In the genomic region with DNA sequence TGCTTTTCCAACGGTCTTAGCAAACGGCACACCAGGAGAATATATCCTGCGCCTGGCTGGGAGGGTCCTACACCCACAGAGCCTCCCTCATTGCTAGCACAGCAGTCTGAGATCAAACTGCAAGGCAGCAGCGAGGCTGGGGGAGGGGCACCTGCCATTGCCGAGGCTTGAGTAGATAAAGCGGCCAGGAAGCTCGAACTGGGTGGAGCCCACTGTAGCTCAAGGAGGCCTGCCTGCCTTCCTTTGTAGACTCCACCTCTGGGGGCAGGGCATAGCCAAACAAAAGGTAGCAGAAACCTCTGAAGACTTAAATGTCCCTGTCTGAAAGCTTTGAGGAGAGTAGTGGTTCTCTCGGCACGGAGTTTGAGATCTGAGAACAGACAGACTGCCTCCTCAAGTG, we compare ENCODE assay signal across 2 cellular contexts.
TF ChIP-seq lines count a peak whose summit lies in the region.
"Not testable (repeated sequence)": the region's sequence is repeated elsewhere in the genome, so short reads cannot be mapped to it uniquely, and the experiment has no call there.

No MANE protein-coding gene starts in this region.

TF ChIP-seq in K562, 482 proteins besides CTCF, POLR2A, EP300 and RAD21:
- TF ChIP-seq NBN (IDR thresholded peaks at IDR 0.05; ENCODE audit: low read depth) (0 out of 2 replicates have a peak, but pooled peaks have one; percentile 44), DPF2 (IDR thresholded peaks at IDR 0.05) (peak; percentile 55; the same call in 1 of the 2 replicates), RBFOX2 (IDR thresholded peaks at IDR 0.05; ENCODE audit: low read depth, low read length) (peak; percentile 54), NRF1 (conservative IDR thresholded peaks at IDR 0.05 in 1 of 2, IDR thresholded peaks at IDR 0.05 in 1 of 2) (0 out of 4 replicates have a peak, but pooled peaks of 1 of the 2 experiments have one; percentile 17), ZNF766 (CRISPR knock-in tag; conservative IDR thresholded peaks at IDR 0.05) (peak; percentile 94), RCOR1 (IDR thresholded peaks at IDR 0.05; ENCODE audit: borderline replicate concordance in 1 of 2, low read depth in 2 of 2, low read length in 2 of 2) (0 out of 4 replicates have a peak, but pooled peaks of 1 of the 2 experiments have one; percentile 18), CBFA2T3 (IDR thresholded peaks at IDR 0.05) (0 out of 2 replicates have a peak, but pooled peaks have one; percentile 11), MEIS2 (IDR thresholded peaks at IDR 0.05; ENCODE audit: partially characterized antibody) (peak; percentile 24), RNF2 (IDR thresholded peaks at IDR 0.05) (peak; percentile 43; the same call in 1 of the 2 replicates), MTA3 (IDR thresholded peaks at IDR 0.05; ENCODE audit: borderline replicate concordance) (peak; percentile 48; the same call in 1 of the 2 replicates), LEF1 (IDR thresholded peaks at IDR 0.05) (peak; percentile 69), MAX (CRISPR knock-in tag; IDR thresholded peaks at IDR 0.05) (peak; percentile 33; the same call in 1 of the 2 replicates), MYC (IDR thresholded peaks at IDR 0.05; ENCODE audit: low read depth, low read length) (0 out of 2 replicates have a peak, but pooled peaks have one; percentile 19), MAZ (CRISPR knock-in tag; conservative IDR thresholded peaks at IDR 0.05 in 1 of 2, IDR thresholded peaks at IDR 0.05 in 1 of 2) (0 out of 4 replicates have a peak, but pooled peaks of 1 of the 2 experiments have one; percentile 21), SOX6 (IDR thresholded peaks at IDR 0.05) (peak; percentile 54; the same call in 1 of the 2 replicates), TRIM24 (IDR thresholded peaks at IDR 0.05) (peak in 1 of 2 experiments; percentile 54; a peak in 1 of 4 replicates), CTBP1 (IDR thresholded peaks at IDR 0.05; ENCODE audit: borderline replicate concordance) (peak; percentile 54; the same call in 1 of the 2 replicates), YY1 (IDR thresholded peaks at IDR 0.05; ENCODE audit: borderline replicate concordance in 1 of 3, control insufficient read depth in 1 of 3, extremely low read depth in 1 of 3, insufficient read depth in 3 of 3, insufficient read length in 1 of 3, insufficient replicate concordance in 2 of 3, low read depth in 1 of 3, low read length in 2 of 3) (peak in 1 of 3 experiments; percentile 34), POLR2G (IDR thresholded peaks at IDR 0.05; ENCODE audit: low read depth, low read length) (0 out of 2 replicates have a peak, but pooled peaks have one; percentile 27), ATF7 (IDR thresholded peaks at IDR 0.05) (peak; percentile 31; the same call in 1 of the 2 replicates), ARID1B (IDR thresholded peaks at IDR 0.05) (peak; percentile 51; the same call in 1 of the 2 replicates)
- TF ChIP-seq, protein P1, sequence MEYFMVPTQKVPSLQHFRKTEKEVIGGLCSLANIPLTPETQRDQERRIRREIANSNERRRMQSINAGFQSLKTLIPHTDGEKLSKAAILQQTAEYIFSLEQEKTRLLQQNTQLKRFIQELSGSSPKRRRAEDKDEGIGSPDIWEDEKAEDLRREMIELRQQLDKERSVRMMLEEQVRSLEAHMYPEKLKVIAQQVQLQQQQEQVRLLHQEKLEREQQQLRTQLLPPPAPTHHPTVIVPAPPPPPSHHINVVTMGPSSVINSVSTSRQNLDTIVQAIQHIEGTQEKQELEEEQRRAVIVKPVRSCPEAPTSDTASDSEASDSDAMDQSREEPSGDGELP (CRISPR knock-in tag; IDR thresholded peaks at IDR 0.05; ENCODE audit: borderline replicate concordance), result peak; percentile 37; the same call in 1 of the 2 replicates
- TF ChIP-seq MYC (CRISPR knock-in tag; IDR thresholded peaks at IDR 0.05; ENCODE audit: borderline replicate concordance, low read depth), result not testable (repeated sequence)
- TF ChIP-seq, protein P2, sequence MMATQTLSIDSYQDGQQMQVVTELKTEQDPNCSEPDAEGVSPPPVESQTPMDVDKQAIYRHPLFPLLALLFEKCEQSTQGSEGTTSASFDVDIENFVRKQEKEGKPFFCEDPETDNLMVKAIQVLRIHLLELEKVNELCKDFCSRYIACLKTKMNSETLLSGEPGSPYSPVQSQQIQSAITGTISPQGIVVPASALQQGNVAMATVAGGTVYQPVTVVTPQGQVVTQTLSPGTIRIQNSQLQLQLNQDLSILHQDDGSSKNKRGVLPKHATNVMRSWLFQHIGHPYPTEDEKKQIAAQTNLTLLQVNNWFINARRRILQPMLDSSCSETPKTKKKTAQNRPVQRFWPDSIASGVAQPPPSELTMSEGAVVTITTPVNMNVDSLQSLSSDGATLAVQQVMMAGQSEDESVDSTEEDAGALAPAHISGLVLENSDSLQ (IDR thresholded peaks at IDR 0.05), result peak; percentile 45; the same call in 1 of the 2 replicates
- TF ChIP-seq, protein P3, sequence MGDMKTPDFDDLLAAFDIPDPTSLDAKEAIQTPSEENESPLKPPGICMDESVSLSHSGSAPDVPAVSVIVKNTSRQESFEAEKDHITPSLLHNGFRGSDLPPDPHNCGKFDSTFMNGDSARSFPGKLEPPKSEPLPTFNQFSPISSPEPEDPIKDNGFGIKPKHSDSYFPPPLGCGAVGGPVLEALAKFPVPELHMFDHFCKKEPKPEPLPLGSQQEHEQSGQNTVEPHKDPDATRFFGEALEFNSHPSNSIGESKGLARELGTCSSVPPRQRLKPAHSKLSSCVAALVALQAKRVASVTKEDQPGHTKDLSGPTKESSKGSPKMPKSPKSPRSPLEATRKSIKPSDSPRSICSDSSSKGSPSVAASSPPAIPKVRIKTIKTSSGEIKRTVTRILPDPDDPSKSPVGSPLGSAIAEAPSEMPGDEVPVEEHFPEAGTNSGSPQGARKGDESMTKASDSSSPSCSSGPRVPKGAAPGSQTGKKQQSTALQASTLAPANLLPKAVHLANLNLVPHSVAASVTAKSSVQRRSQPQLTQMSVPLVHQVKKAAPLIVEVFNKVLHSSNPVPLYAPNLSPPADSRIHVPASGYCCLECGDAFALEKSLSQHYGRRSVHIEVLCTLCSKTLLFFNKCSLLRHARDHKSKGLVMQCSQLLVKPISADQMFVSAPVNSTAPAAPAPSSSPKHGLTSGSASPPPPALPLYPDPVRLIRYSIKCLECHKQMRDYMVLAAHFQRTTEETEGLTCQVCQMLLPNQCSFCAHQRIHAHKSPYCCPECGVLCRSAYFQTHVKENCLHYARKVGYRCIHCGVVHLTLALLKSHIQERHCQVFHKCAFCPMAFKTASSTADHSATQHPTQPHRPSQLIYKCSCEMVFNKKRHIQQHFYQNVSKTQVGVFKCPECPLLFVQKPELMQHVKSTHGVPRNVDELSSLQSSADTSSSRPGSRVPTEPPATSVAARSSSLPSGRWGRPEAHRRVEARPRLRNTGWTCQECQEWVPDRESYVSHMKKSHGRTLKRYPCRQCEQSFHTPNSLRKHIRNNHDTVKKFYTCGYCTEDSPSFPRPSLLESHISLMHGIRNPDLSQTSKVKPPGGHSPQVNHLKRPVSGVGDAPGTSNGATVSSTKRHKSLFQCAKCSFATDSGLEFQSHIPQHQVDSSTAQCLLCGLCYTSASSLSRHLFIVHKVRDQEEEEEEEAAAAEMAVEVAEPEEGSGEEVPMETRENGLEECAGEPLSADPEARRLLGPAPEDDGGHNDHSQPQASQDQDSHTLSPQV (IDR thresholded peaks at IDR 0.05), result 0 out of 2 replicates have a peak, but pooled peaks have one; percentile 2

TF ChIP-seq in HepG2, 621 proteins besides CTCF, POLR2A, EP300 and RAD21:
- TF ChIP-seq, protein P4, sequence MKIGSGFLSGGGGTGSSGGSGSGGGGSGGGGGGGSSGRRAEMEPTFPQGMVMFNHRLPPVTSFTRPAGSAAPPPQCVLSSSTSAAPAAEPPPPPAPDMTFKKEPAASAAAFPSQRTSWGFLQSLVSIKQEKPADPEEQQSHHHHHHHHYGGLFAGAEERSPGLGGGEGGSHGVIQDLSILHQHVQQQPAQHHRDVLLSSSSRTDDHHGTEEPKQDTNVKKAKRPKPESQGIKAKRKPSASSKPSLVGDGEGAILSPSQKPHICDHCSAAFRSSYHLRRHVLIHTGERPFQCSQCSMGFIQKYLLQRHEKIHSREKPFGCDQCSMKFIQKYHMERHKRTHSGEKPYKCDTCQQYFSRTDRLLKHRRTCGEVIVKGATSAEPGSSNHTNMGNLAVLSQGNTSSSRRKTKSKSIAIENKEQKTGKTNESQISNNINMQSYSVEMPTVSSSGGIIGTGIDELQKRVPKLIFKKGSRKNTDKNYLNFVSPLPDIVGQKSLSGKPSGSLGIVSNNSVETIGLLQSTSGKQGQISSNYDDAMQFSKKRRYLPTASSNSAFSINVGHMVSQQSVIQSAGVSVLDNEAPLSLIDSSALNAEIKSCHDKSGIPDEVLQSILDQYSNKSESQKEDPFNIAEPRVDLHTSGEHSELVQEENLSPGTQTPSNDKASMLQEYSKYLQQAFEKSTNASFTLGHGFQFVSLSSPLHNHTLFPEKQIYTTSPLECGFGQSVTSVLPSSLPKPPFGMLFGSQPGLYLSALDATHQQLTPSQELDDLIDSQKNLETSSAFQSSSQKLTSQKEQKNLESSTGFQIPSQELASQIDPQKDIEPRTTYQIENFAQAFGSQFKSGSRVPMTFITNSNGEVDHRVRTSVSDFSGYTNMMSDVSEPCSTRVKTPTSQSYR (CRISPR knock-in tag; IDR thresholded peaks at IDR 0.05; ENCODE audit: borderline replicate concordance), result peak; percentile 78; the same call in 1 of the 2 replicates
